ENCODE assay signal across 17 cellular contexts in the genomic region with DNA sequence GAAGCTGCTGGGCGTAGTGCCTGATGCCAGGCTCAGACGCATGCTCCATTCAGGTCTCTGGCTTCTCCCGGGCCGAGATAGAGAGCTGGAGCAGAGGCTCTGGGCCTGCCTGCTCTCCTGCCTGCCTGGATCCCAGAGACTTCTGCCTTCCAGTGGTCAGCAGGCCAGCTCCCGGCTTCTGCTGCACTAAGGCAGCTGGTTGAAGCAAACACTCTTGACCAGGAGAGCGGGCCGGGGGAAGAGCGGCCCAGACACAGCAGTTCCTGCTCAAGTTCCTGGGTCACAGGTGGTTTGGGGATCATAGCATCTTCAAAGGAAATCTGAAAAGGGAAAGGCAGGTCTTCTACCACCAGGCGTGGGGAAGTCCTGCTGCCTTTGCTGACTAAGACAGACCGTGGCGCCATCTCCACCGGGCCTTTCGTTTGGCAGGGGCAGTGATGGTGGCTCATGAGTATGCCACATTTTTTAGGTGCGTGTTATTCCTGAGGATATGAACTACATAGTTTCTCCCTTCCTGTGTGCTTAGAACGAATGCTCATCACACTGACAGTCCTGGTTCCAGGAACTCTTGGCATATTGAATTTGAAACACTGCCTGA. TPM values are rescaled to one million over a fixed set of nuclear protein-coding genes. Genes with fewer than 3 reads are reported as not detected.
DNase-seq lines count a peak whose midpoint lies in the region; ATAC-seq, FAIRE-seq and TF ChIP-seq lines count a peak whose summit lies in the region.
"Had no signal": no experiment of that assay in that cellular context is flagged by ENCODE, and none has a peak within 500 bp of the region (broad histone marks: within the 10 kb centered on the region; RNA-seq: fewer than 3 reads in every experiment).

No MANE protein-coding gene starts in this region.

- no peak overlapping the region for H2BK20ac ChIP-seq in H1 (ENCODE audit: low read length)

- no peaks in the 10 kb centered on the region for H3K79me2 ChIP-seq in H1 (ENCODE audit: control insufficient read depth in 1 of 2, insufficient read depth in 2 of 2, low read length in 2 of 2)

- H3K4me2 ChIP-seq in H1 (ENCODE audit: insufficient read depth in 1 of 2, low read depth in 2 of 2, low read length in 2 of 2), result no peak overlapping the region

- no peaks in the 10 kb centered on the region; the same call in 1 of the 2 replicates for H3K79me1 ChIP-seq in H1 (ENCODE audit: low read depth, low read length)

- H3K36me3 ChIP-seq in KOPT-K1 (ENCODE audit: insufficient read depth, low read length) (no peaks in the 10 kb centered on the region), H1 (ENCODE audit: control insufficient read depth in 2 of 4, insufficient read depth in 4 of 4, low read length in 3 of 4) (no peaks in the 10 kb centered on the region), spleen (no peaks in the 10 kb centered on the region)
- H3K36me3 ChIP-seq: HAP-1 had no signal

- intact Hi-C loops in spleen (cut with DNase I; ENCODE audit: low total_unique reads) (no loop called here), natural killer cell (cut with micrococcal nuclease) (no loop called here)

- peaks cover 2 to 5% (median 4%) of the 10 kb centered on the region in 4 experiments; a peak in 6 of 7 replicates for H3K4me1 ChIP-seq in H1 (replicated peaks in 1 of 4; ENCODE audit: control insufficient read depth in 3 of 4, insufficient read depth in 4 of 4, low read length in 3 of 4)
- H3K4me1 ChIP-seq in spleen, result no peaks in the 10 kb centered on the region

- POLR2A ChIA-PET in H1 (lab: Charles Lee; ENCODE audit: partially characterized antibody), result no interaction called here

- H3K4me3 ChIP-seq in H1 (ENCODE audit: extremely low read depth in 1 of 4, insufficient read depth in 2 of 4, low read depth in 3 of 4, low read length in 4 of 4), result no peak overlapping the region
- no peak overlapping the region for H3K4me3 ChIP-seq in spleen
- H3K4me3 ChIP-seq: HAP-1 had no signal

- no peak overlapping the region for H2BK120ac ChIP-seq in H1 (replicated peaks; ENCODE audit: low read depth, low read length)

- no peak overlapping the region for H2AFZ ChIP-seq in H1 (ENCODE audit: low read length)

- TF ChIP-seq EP300 in H1 (IDR thresholded peaks at IDR 0.05; ENCODE audit: borderline replicate concordance in 1 of 2, low read depth in 2 of 2, low read length in 2 of 2), result no peak

- H3K9ac ChIP-seq in H1 (replicated peaks in 1 of 4; ENCODE audit: extremely low read depth in 1 of 4, low read depth in 3 of 4, low read length in 3 of 4), result no peak overlapping the region

- H3K27ac Mint-ChIP-seq in natural killer cell, result no peak overlapping the region
- H3K27ac Mint-ChIP-seq: B cell; CD4-positive, alpha-beta T cell had no signal

- H3K23ac ChIP-seq in H1 (ENCODE audit: insufficient read length), result no peak overlapping the region

- H3K9me3 ChIP-seq in KOPT-K1 (ENCODE audit: insufficient read depth, low read length, poor library complexity, severe bottlenecking) (no peaks in the 10 kb centered on the region), H1 (ENCODE audit: insufficient read depth in 2 of 2, low read depth in 1 of 2, low read length in 1 of 2) (no peaks in the 10 kb centered on the region), spleen (no peaks in the 10 kb centered on the region)
- H3K9me3 ChIP-seq: HAP-1 had no signal

- 90% methylated on average over 15 of the region's 15 CpGs; no CpG with 5 or more reads in 1 of the 2 experiments for WGBS in H1 (ENCODE audit: extremely low coverage in 1 of 2, insufficient coverage in 1 of 2, insufficient read length in 1 of 2, insufficient replicate concordance in 2 of 2, low coverage in 1 of 2, low lambda C conversion rate in 2 of 2, missing lambda C conversion rate in 1 of 2), 2 experiments
- WGBS in spleen, 5 donors, result 86 to 93% (median 88%) methylated on average over 14 to 15 of the region's 15 CpGs

- H4K20me1 ChIP-seq in H1 (replicated peaks in 1 of 2; ENCODE audit: control insufficient read depth in 1 of 2, insufficient read depth in 2 of 2, low read length in 2 of 2), result no peaks in the 10 kb centered on the region

- H3K36me3 Mint-ChIP-seq in natural killer cell, result no peaks in the 10 kb centered on the region

- DNase-seq in H1 (ENCODE audit: low read depth in 1 of 2, low spot score in 2 of 2), result no peak
- DNase-seq in spleen, result peak; percentile 51
- no peak for DNase-seq in OCI-M1 (lab: John Stamatoyannopoulos, UW)
- DNase-seq in natural killer cell, result no peak
- DNase-seq: CD4-positive, alpha-beta T cell; DMS153; DMS79; GDM1; GOT3 had no signal

- H3K23me2 ChIP-seq in H1 (ENCODE audit: low read depth, low read length), result no peaks in the 10 kb centered on the region

- no peak overlapping the region for H3K4ac ChIP-seq in H1 (replicated peaks; ENCODE audit: insufficient read length, low read depth, low read length)

- TF ChIP-seq POLR2A in H1 (IDR thresholded peaks at IDR 0.05; ENCODE audit: control extremely low read depth in 1 of 2, low read depth in 2 of 2, low read length in 2 of 2), result no peak
- no peak for TF ChIP-seq POLR2A in spleen (IDR thresholded peaks at IDR 0.05)

- no peak overlapping the region for H3K56ac ChIP-seq in H1 (replicated peaks; ENCODE audit: insufficient read length, low read depth, low read length)

- TF ChIP-seq CTCF in H1 (IDR thresholded peaks at IDR 0.05; ENCODE audit: control extremely low read depth in 1 of 3, insufficient read depth in 1 of 3, low read depth in 1 of 3, low read length in 3 of 3), result no peak
- TF ChIP-seq CTCF in spleen (IDR thresholded peaks at IDR 0.05 in 8 of 11, conservative IDR thresholded peaks at IDR 0.05 in 3 of 11), result no peak
- no peak for TF ChIP-seq CTCF in natural killer cell (IDR thresholded peaks at IDR 0.05)

- FAIRE-seq in H1 (lab: Jason Lieb, UNC), result no peak
- FAIRE-seq: GM12892, GM18507, HepG2 had no signal

- no peak overlapping the region for H4K5ac ChIP-seq in H1 (ENCODE audit: insufficient read length, low read depth, low read length)

- no peak overlapping the region for H3K14ac ChIP-seq in H1 (ENCODE audit: insufficient read length)

- H3K9me3 Mint-ChIP-seq in natural killer cell, result no peaks in the 10 kb centered on the region
- H3K9me3 Mint-ChIP-seq: CD4-positive, alpha-beta T cell had no signal

- no peak overlapping the region for H4K91ac ChIP-seq in H1 (replicated peaks; ENCODE audit: insufficient read length, low read length)

- no peaks in the 10 kb centered on the region; a peak in 1 of 7 replicates for H3K27me3 ChIP-seq in H1 (replicated peaks in 1 of 4; ENCODE audit: control insufficient read depth in 3 of 4, extremely low read depth in 1 of 4, insufficient read depth in 3 of 4, low read length in 3 of 4)
- H3K27me3 ChIP-seq in spleen (replicated peaks in 1 of 7), result no peaks in the 10 kb centered on the region

- H2BK15ac ChIP-seq in H1 (ENCODE audit: low read length), result 0 out of 2 replicates have a peak overlapping the region, but pooled peaks have one; percentile 61

- no peak overlapping the region for H2AK5ac ChIP-seq in H1 (ENCODE audit: low read depth, low read length)

- ATAC-seq in natural killer cell (no peak), GM21786 (IDR thresholded peaks at IDR 0.05; ENCODE audit: unreplicated experiment) (no peak)
- ATAC-seq: HepG2 had no signal

- no peak overlapping the region for H3K4me3 Mint-ChIP-seq in natural killer cell
- H3K4me3 Mint-ChIP-seq: B cell; CD4-positive, alpha-beta T cell had no signal

- H2BK5ac ChIP-seq in H1 (ENCODE audit: low read depth, low read length), result no peak overlapping the region

- no peak overlapping the region; the same call in 1 of the 2 replicates for H4K8ac ChIP-seq in H1 (ENCODE audit: extremely low read depth, insufficient read depth, low read length)

- H3K27ac ChIP-seq in KOPT-K1 (ENCODE audit: low read depth, low read length, poor library complexity, severe bottlenecking) (peak overlapping the region; percentile 93), H1 (ENCODE audit: low read depth, low read length) (no peak overlapping the region), spleen (no peak overlapping the region)
- H3K27ac ChIP-seq: C4-2B had no signal

- H3K18ac ChIP-seq in H1 (ENCODE audit: extremely low read depth, low read length), result no peak overlapping the region

- no peaks in the 10 kb centered on the region for H3K27me3 Mint-ChIP-seq in natural killer cell (ENCODE audit: low read depth in 2 of 2)
- H3K27me3 Mint-ChIP-seq: B cell; CD4-positive, alpha-beta T cell had no signal

- CTCF ChIA-PET in H1 (lab: Charles Lee; ENCODE audit: partially characterized antibody), result interaction anchor here (0.6 to 2.1 kb wide), 6 partner anchors 10 to 125 kb away, joined by 3 to 9 read pairs (median 3); a partner anchor contains a TSS

- TF ChIP-seq RAD21 in H1 (IDR thresholded peaks at IDR 0.05 in 1 of 2, conservative IDR thresholded peaks at IDR 0.05 in 1 of 2; ENCODE audit: low read depth in 2 of 2, low read length in 2 of 2), result no peak

- peaks cover 8 to 9% of the 10 kb centered on the region in 2 donors for H3K4me1 Mint-ChIP-seq in natural killer cell

- no peak overlapping the region for H2BK12ac ChIP-seq in H1 (ENCODE audit: low read depth, low read length)

TF ChIP-seq in H1, 55 proteins besides CTCF, POLR2A, EP300 and RAD21 (continues in another document):
- no peak for TF ChIP-seq TBP (IDR thresholded peaks at IDR 0.05; ENCODE audit: low read depth, low read length)

RNA-seq across cellular contexts. Expression of a gene that starts 31.1 kb away (rescaled TPM):
- 0.48 and 0.52 TPM in 2 replicates for total RNA-seq in H1 (2021; fragmentation: NEBNext Ultra II Directional; extraction: Animal tissue kit (Norgen Biotek cat#: 25700))
- 0.35 and 0.39 TPM in 2 replicates for polyA plus RNA-seq in H1 (2011; rRNA removed)
- polyA plus RNA-seq in H1 (2011; cell fraction: cytosol; rRNA removed), result 0.43 TPM
- 1.0 TPM for polyA plus RNA-seq in H1 (2011; cell fraction: nucleus; rRNA removed)
- polyA plus RNA-seq in H1 (2012, experiment 1 of 2), result 0.22 to 1.1 TPM (median 0.68 TPM) in 4 replicates
- polyA plus RNA-seq in H1 (2012, experiment 2 of 2), result 1.4 TPM
- 0.26 TPM for polyA plus RNA-seq in H1 (2013, experiment 1 of 2)
- 0.22 TPM for polyA plus RNA-seq in H1 (2013, experiment 2 of 2)
- polyA minus RNA-seq in H1 (2011; rRNA and poly(A)+ RNA removed), result 0.63 and 1.3 TPM in 2 replicates
- not detected for polyA minus RNA-seq in H1 (2011; cell fraction: cytosol; rRNA and poly(A)+ RNA removed)
- polyA minus RNA-seq in H1 (2011; cell fraction: nucleus; rRNA and poly(A)+ RNA removed), result 1.9 TPM
- 1 to 10 TPM in 1 of 7 donors, under 1 TPM in 6; 0.51 to 1.8 (median 0.92) TPM for total RNA-seq in spleen
- polyA plus RNA-seq in spleen, result 1 to 10 TPM in 2 of 3 donors, under 1 TPM in 1; 0.22 to 1.8 (median 1.0) TPM
- under 1 TPM; 0.14 to 0.21 (median 0.18) TPM for total RNA-seq in natural killer cell
- total RNA-seq: CD4-positive, alpha-beta T cell; HepG2 had no signal

RNA-seq across cellular contexts. Expression of a gene that starts 31.7 kb away (rescaled TPM):
- 0.29 and 0.63 TPM in 2 replicates for total RNA-seq in H1 (2021; fragmentation: NEBNext Ultra II Directional; extraction: Animal tissue kit (Norgen Biotek cat#: 25700))
- polyA plus RNA-seq in H1 (2011; rRNA removed), result 1.3 and 1.4 TPM in 2 replicates
- polyA plus RNA-seq in H1 (2011; cell fraction: cytosol; rRNA removed), result 1.2 TPM
- 2.3 TPM for polyA plus RNA-seq in H1 (2011; cell fraction: nucleus; rRNA removed)
- polyA plus RNA-seq in H1 (2012, experiment 1 of 2), result 0.72 to 1.4 TPM (median 1.2 TPM) in 4 replicates
- polyA plus RNA-seq in H1 (2012, experiment 2 of 2), result 0.72 TPM
- polyA plus RNA-seq in H1 (2013, experiment 1 of 2), result 0.83 TPM
- 1.1 TPM for polyA plus RNA-seq in H1 (2013, experiment 2 of 2)
- 1.2 and 1.5 TPM in 2 replicates for polyA minus RNA-seq in H1 (2011; rRNA and poly(A)+ RNA removed)
- 0.81 TPM for polyA minus RNA-seq in H1 (2011; cell fraction: cytosol; rRNA and poly(A)+ RNA removed)
- 0.40 TPM for polyA minus RNA-seq in H1 (2011; cell fraction: nucleus; rRNA and poly(A)+ RNA removed)
- total RNA-seq in spleen, result 1 to 10 TPM; 1.1 to 5.6 (median 2.5) TPM
- polyA plus RNA-seq in spleen, result 1 to 10 TPM; 1.7 to 3.5 (median 3.0) TPM
- total RNA-seq in natural killer cell, result 1 to 10 TPM; 1.1 to 1.6 (median 1.4) TPM
